ENCODE assay signal across 14 cellular contexts in the genomic region with DNA sequence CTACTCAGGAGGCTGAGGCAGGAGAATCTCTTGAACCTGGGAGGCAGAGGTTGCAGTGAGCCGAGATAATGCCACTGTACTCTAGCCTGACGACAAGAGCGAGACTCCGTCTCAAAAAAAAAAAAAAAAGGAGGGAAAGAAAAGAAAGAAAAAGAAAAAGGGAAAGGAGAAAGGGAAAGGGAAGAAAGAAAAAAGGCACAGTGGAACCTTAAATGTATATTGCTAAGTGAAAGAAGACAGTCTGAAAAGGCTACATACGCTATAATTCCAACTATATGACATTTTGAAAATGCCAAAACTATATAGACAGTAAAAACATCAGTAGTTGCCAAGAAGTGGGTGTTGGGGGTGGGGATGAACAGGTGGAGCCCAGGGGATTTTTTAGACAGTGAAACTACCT. TPM values are rescaled to one million over a fixed set of nuclear protein-coding genes. Genes with fewer than 3 reads are reported as not detected.
DNase-seq lines count a peak whose midpoint lies in the region; ATAC-seq and TF ChIP-seq lines count a peak whose summit lies in the region.
"Had no signal": no experiment of that assay in that cellular context is flagged by ENCODE, and none has a peak within 500 bp of the region (broad histone marks: within the 10 kb centered on the region; RNA-seq: fewer than 3 reads in every experiment).

No MANE protein-coding gene starts in this region.

- H3K4me3 Mint-ChIP-seq in stimulated activated naive CD8-positive, alpha-beta T cell treated with anti-CD3 and anti-CD28 coated beads, Interleukin-15, Interleukin-2, amounts not matched to agents 100 ng/mL and 50 ng/mL, for 24 hours: no peak overlapping the region
- no peak overlapping the region for H3K4me3 Mint-ChIP-seq in stimulated activated naive CD8-positive, alpha-beta T cell treated with anti-CD3 and anti-CD28 coated beads, Interleukin-15, amount 100 ng/mL, for 72 hours
- H3K4me3 Mint-ChIP-seq in activated T-helper 2 cell treated with anti-CD3 and anti-CD28 coated beads, Interferon-gamma antibody, Interleukin-2, Interleukin-4, amounts not matched to agents 10 μg/mL and 5 μg/mL and 100 μg/mL, durations not matched to agents 14 hours and 24 hours and 36 hours (ENCODE audit: low read depth): no peak overlapping the region
- no peak overlapping the region for H3K4me3 Mint-ChIP-seq in nephron progenitor cell
- H3K4me3 Mint-ChIP-seq: CD14-positive monocyte; CD8-positive, alpha-beta memory T cell; H9 had no signal

- no peaks in the 10 kb centered on the region for H3K9me3 Mint-ChIP-seq in stimulated activated naive CD8-positive, alpha-beta T cell treated with anti-CD3 and anti-CD28 coated beads, Interleukin-15, Interleukin-2, amounts not matched to agents 100 ng/mL and 50 ng/mL, for 24 hours
- H3K9me3 Mint-ChIP-seq in stimulated activated naive CD8-positive, alpha-beta T cell treated with anti-CD3 and anti-CD28 coated beads, Interleukin-15, amount 100 ng/mL, for 72 hours: no peaks in the 10 kb centered on the region
- no peaks in the 10 kb centered on the region for H3K9me3 Mint-ChIP-seq in activated T-helper 2 cell treated with anti-CD3 and anti-CD28 coated beads, Interferon-gamma antibody, Interleukin-2, Interleukin-4, amounts not matched to agents 10 μg/mL and 5 μg/mL and 100 μg/mL, durations not matched to agents 14 hours and 24 hours and 36 hours
- H3K9me3 Mint-ChIP-seq in nephron progenitor cell: no peaks in the 10 kb centered on the region
- H3K9me3 Mint-ChIP-seq: CD8-positive, alpha-beta memory T cell; H9 had no signal

- no peak for TF ChIP-seq CTCF in nephron progenitor cell (IDR thresholded peaks at IDR 0.05)

- intact Hi-C loops in activated T-helper 2 cell treated with anti-CD3 and anti-CD28 coated beads, Interferon-gamma antibody, Interleukin-2, Interleukin-4, amounts not matched to agents 10 μg/mL and 5 μg/mL and 100 μg/mL, durations not matched to agents 14 hours and 24 hours and 36 hours (cut with micrococcal nuclease): no loop called here

- no peak for DNase-seq in stimulated activated naive CD8-positive, alpha-beta T cell treated with anti-CD3 and anti-CD28 coated beads, Interleukin-15, amount 100 ng/mL, for 72 hours
- DNase-seq in activated T-helper 2 cell treated with anti-CD3 and anti-CD28 coated beads, Interferon-gamma antibody, Interleukin-2, Interleukin-4, amounts not matched to agents 10 μg/mL and 5 μg/mL and 100 μg/mL, durations not matched to agents 14 hours and 24 hours and 36 hours (ENCODE audit: low spot score): no peak
- DNase-seq in nephron progenitor cell: no peak
- no peak for DNase-seq in central memory CD4-positive, alpha-beta T cell
- DNase-seq: Caco-2; CD8-positive, alpha-beta memory T cell; DND-41; GDM1; GOT3; H9 had no signal

- no peaks in the 10 kb centered on the region for H3K27me3 Mint-ChIP-seq in stimulated activated naive CD8-positive, alpha-beta T cell treated with anti-CD3 and anti-CD28 coated beads, Interleukin-15, Interleukin-2, amounts not matched to agents 100 ng/mL and 50 ng/mL, for 24 hours
- no peaks in the 10 kb centered on the region for H3K27me3 Mint-ChIP-seq in stimulated activated naive CD8-positive, alpha-beta T cell treated with anti-CD3 and anti-CD28 coated beads, Interleukin-15, amount 100 ng/mL, for 72 hours
- H3K27me3 Mint-ChIP-seq in activated T-helper 2 cell treated with anti-CD3 and anti-CD28 coated beads, Interferon-gamma antibody, Interleukin-2, Interleukin-4, amounts not matched to agents 10 μg/mL and 5 μg/mL and 100 μg/mL, durations not matched to agents 14 hours and 24 hours and 36 hours (ENCODE audit: low read depth): no peaks in the 10 kb centered on the region
- H3K27me3 Mint-ChIP-seq in nephron progenitor cell (ENCODE audit: low read depth, poor library complexity): peaks cover 3% of the 10 kb centered on the region
- H3K27me3 Mint-ChIP-seq: CD8-positive, alpha-beta memory T cell had no signal

- ATAC-seq in stimulated activated naive CD8-positive, alpha-beta T cell treated with anti-CD3 and anti-CD28 coated beads, Interleukin-15, amount 100 ng/mL, for 72 hours: no peak
- ATAC-seq in GM21825 (IDR thresholded peaks at IDR 0.05; ENCODE audit: unreplicated experiment): no peak
- ATAC-seq: A549 had no signal

- H3K27ac Mint-ChIP-seq in stimulated activated naive CD8-positive, alpha-beta T cell treated with anti-CD3 and anti-CD28 coated beads, Interleukin-15, Interleukin-2, amounts not matched to agents 100 ng/mL and 50 ng/mL, for 24 hours: peak overlapping the region; percentile 83
- H3K27ac Mint-ChIP-seq in stimulated activated naive CD8-positive, alpha-beta T cell treated with anti-CD3 and anti-CD28 coated beads, Interleukin-15, amount 100 ng/mL, for 72 hours: peak overlapping the region in 1 of 2 donors; percentile 61
- H3K27ac Mint-ChIP-seq in activated T-helper 2 cell treated with anti-CD3 and anti-CD28 coated beads, Interferon-gamma antibody, Interleukin-2, Interleukin-4, amounts not matched to agents 10 μg/mL and 5 μg/mL and 100 μg/mL, durations not matched to agents 14 hours and 24 hours and 36 hours: peak overlapping the region; percentile 11
- H3K27ac Mint-ChIP-seq in nephron progenitor cell: peak overlapping the region; percentile 36
- H3K27ac Mint-ChIP-seq: H9 had no signal

- H3K36me3 Mint-ChIP-seq in stimulated activated naive CD8-positive, alpha-beta T cell treated with anti-CD3 and anti-CD28 coated beads, Interleukin-15, Interleukin-2, amounts not matched to agents 100 ng/mL and 50 ng/mL, for 24 hours (ENCODE audit: low read depth): peaks cover 59% of the 10 kb centered on the region
- peaks cover 47% of the 10 kb centered on the region for H3K36me3 Mint-ChIP-seq in activated T-helper 2 cell treated with anti-CD3 and anti-CD28 coated beads, Interferon-gamma antibody, Interleukin-2, Interleukin-4, amounts not matched to agents 10 μg/mL and 5 μg/mL and 100 μg/mL, durations not matched to agents 14 hours and 24 hours and 36 hours (ENCODE audit: low read depth)
- peaks cover 61% of the 10 kb centered on the region for H3K36me3 Mint-ChIP-seq in nephron progenitor cell (ENCODE audit: low read depth)

- H3K4me1 Mint-ChIP-seq in stimulated activated naive CD8-positive, alpha-beta T cell treated with anti-CD3 and anti-CD28 coated beads, Interleukin-15, Interleukin-2, amounts not matched to agents 100 ng/mL and 50 ng/mL, for 24 hours (ENCODE audit: low read depth): peaks cover 21% of the 10 kb centered on the region
- H3K4me1 Mint-ChIP-seq in stimulated activated naive CD8-positive, alpha-beta T cell treated with anti-CD3 and anti-CD28 coated beads, Interleukin-15, amount 100 ng/mL, for 72 hours: peaks cover 23% of the 10 kb centered on the region
- H3K4me1 Mint-ChIP-seq in activated T-helper 2 cell treated with anti-CD3 and anti-CD28 coated beads, Interferon-gamma antibody, Interleukin-2, Interleukin-4, amounts not matched to agents 10 μg/mL and 5 μg/mL and 100 μg/mL, durations not matched to agents 14 hours and 24 hours and 36 hours (ENCODE audit: low read depth): peaks cover 7% of the 10 kb centered on the region
- no peaks in the 10 kb centered on the region for H3K4me1 Mint-ChIP-seq in nephron progenitor cell
- H3K4me1 Mint-ChIP-seq: CD14-positive monocyte, H9 had no signal

RNA-seq across cellular contexts. Expression of gene PPIL4, which starts 16.2 kb away (rescaled TPM):
- 20.4 and 20.5 TPM in 2 replicates for total RNA-seq in activated T-helper 2 cell treated with anti-CD3 and anti-CD28 coated beads, Interferon-gamma antibody, Interleukin-2, Interleukin-4, amounts not matched to agents 10 μg/mL and 5 μg/mL and 100 μg/mL, durations not matched to agents 14 hours and 24 hours and 36 hours

RNA-seq across cellular contexts. Expression of gene GINM1, which starts 36.5 kb away (rescaled TPM):
- 17.6 and 19.0 TPM in 2 replicates for total RNA-seq in activated T-helper 2 cell treated with anti-CD3 and anti-CD28 coated beads, Interferon-gamma antibody, Interleukin-2, Interleukin-4, amounts not matched to agents 10 μg/mL and 5 μg/mL and 100 μg/mL, durations not matched to agents 14 hours and 24 hours and 36 hours

RNA-seq across cellular contexts. Expression of gene ZC3H12D, which starts 44.8 kb away (rescaled TPM):
- total RNA-seq in activated T-helper 2 cell treated with anti-CD3 and anti-CD28 coated beads, Interferon-gamma antibody, Interleukin-2, Interleukin-4, amounts not matched to agents 10 μg/mL and 5 μg/mL and 100 μg/mL, durations not matched to agents 14 hours and 24 hours and 36 hours: 15.0 and 15.6 TPM in 2 replicates
